In the genomic region with DNA sequence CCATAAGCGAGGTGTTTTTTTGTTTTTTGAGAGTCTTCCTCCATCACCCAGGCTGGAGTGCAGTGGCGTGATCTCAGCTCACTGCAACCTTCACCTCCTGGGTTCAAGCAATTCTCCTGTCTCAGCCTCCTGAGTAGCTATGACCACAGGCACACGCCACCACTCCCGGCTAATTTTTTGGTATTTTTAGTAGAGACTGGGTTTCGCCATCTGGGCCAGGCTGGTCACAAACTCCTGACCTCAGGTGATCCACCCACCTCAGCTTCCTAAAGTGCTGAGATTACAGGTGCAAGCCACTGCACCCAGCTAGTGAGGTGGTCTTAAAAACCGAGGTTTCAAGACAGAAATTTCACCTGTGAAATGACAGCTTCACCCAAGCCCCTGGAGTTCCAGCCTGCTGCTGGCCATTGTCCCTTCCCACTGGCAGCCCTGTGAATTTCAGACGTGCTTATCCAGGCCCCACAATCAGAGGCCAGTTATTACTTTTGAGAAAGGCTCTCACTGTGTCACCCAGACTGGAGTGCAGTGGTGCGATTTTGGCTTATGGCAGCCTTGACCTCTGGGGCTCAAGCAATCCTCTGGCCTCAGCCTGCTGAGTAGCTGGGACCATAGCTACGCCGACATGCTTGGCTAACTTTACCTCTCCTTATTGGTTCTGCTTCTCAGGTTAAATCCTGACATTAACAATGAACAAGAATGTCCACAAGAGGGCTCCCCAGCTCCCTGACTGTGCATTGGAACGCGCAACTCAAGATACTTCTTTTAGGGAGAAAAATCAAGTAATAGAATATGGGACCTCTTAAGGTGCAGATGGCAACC, we compare ENCODE assay signal across 8 cellular contexts. TPM values are rescaled to one million over a fixed set of nuclear protein-coding genes. Genes with fewer than 3 reads are reported as not detected.
A peak's percentile ranks its signal among the peaks of the same experiment; 100 is the strongest.
DNase-seq lines count a peak whose midpoint lies in the region; ATAC-seq and TF ChIP-seq lines count a peak whose summit lies in the region.

No MANE protein-coding gene starts in this region.

- DNase-seq in AG04449 (ENCODE audit: low read depth, low spot score) (no peak), GM12864 (ENCODE audit: low read depth) (no peak), NCI-H446 (lab: John Stamatoyannopoulos, UW) (peak; percentile 43 to 65), fibroblast of mammary gland (ENCODE audit: low read depth) (peak; percentile 75), osteocyte (ENCODE audit: extremely low spot score, unreplicated experiment) (no peak)
- DNase-seq in activated CD8-positive, alpha-beta T cell treated with anti-CD3 and anti-CD28 coated beads for 36 hours, result peak; percentile 74

- no peak overlapping the region for H3K4me3 Mint-ChIP-seq in activated CD8-positive, alpha-beta T cell treated with anti-CD3 and anti-CD28 coated beads for 36 hours
- H3K4me3 Mint-ChIP-seq in osteocyte (ENCODE audit: unreplicated experiment), result no peak overlapping the region

- peak; percentile 54 for ATAC-seq in activated CD8-positive, alpha-beta T cell treated with anti-CD3 and anti-CD28 coated beads for 36 hours
- ATAC-seq in HG03196 (IDR thresholded peaks at IDR 0.05; ENCODE audit: unreplicated experiment) (no peak), GM21367 (IDR thresholded peaks at IDR 0.05; ENCODE audit: unreplicated experiment) (no peak)

- H3K9me3 Mint-ChIP-seq in activated CD8-positive, alpha-beta T cell treated with anti-CD3 and anti-CD28 coated beads for 36 hours, result no peaks in the 10 kb centered on the region
- no peaks in the 10 kb centered on the region for H3K9me3 Mint-ChIP-seq in osteocyte (ENCODE audit: unreplicated experiment)

- POLR2A ChIA-PET in AG04449 (lab: Yijun Ruan, JAX), result interaction anchor here (0.8 to 2.9 kb wide), 7 partner anchors 10 to 37 kb away, joined by 3 to 11 read pairs (median 5); a partner anchor contains a TSS
- POLR2A ChIA-PET in activated CD8-positive, alpha-beta T cell treated with anti-CD3 and anti-CD28 coated beads for 36 hours (lab: Charles Lee), result interaction anchor here (0.6 to 12.6 kb wide), 19 partner anchors 10 to 644 kb away, joined by 3 to 197 read pairs (median 3); a partner anchor contains a TSS

- TF ChIP-seq CTCF in AG04449 (IDR thresholded peaks at IDR 0.05; ENCODE audit: insufficient read depth, low read length, missing control alignments) (peak; percentile 60), GM12864 (IDR thresholded peaks at IDR 0.05; ENCODE audit: low read depth, low read length, missing control alignments) (peak; percentile 63), fibroblast of mammary gland (conservative IDR thresholded peaks at IDR 0.05; ENCODE audit: control insufficient read depth, insufficient read depth, low read depth, low read length) (peak; percentile 62), osteocyte (IDR thresholded peaks at IDR 0.05) (peak; percentile 75)
- TF ChIP-seq CTCF in activated CD8-positive, alpha-beta T cell treated with anti-CD3 and anti-CD28 coated beads for 36 hours (IDR thresholded peaks at IDR 0.05), result peak; percentile 68

- no peak overlapping the region for H3K4me3 ChIP-seq in AG04449 (ENCODE audit: low read depth, low read length)
- H3K4me3 ChIP-seq in GM12864 (ENCODE audit: low read depth, low read length), result no peak overlapping the region
- H3K4me3 ChIP-seq in fibroblast of mammary gland (ENCODE audit: control insufficient read depth, low read depth, low read length), result no peak overlapping the region

- H3K4me1 Mint-ChIP-seq in activated CD8-positive, alpha-beta T cell treated with anti-CD3 and anti-CD28 coated beads for 36 hours (ENCODE audit: low read depth), result peaks cover 34% of the 10 kb centered on the region
- H3K4me1 Mint-ChIP-seq in osteocyte (ENCODE audit: unreplicated experiment), result peaks cover 30% of the 10 kb centered on the region

- no peaks in the 10 kb centered on the region for H3K27me3 Mint-ChIP-seq in activated CD8-positive, alpha-beta T cell treated with anti-CD3 and anti-CD28 coated beads for 36 hours
- H3K27me3 Mint-ChIP-seq in osteocyte (ENCODE audit: unreplicated experiment), result no peaks in the 10 kb centered on the region

- CTCF ChIA-PET in AG04449 (lab: Yijun Ruan, JAX), result interaction anchor here (0.9 to 10.1 kb wide), 13 partner anchors 8 to 298 kb away, joined by 3 to 131 read pairs (median 5); no protein-coding TSS in a partner anchor
- CTCF ChIA-PET in activated CD8-positive, alpha-beta T cell treated with anti-CD3 and anti-CD28 coated beads for 36 hours (lab: Charles Lee), result interaction anchor here (0.8 to 8.5 kb wide), 19 partner anchors 9 to 307 kb away, joined by 3 to 104 read pairs (median 4); a partner anchor contains a TSS

- H3K27ac Mint-ChIP-seq in activated CD8-positive, alpha-beta T cell treated with anti-CD3 and anti-CD28 coated beads for 36 hours, result peak overlapping the region; percentile 75
- H3K27ac Mint-ChIP-seq in osteocyte (ENCODE audit: unreplicated experiment), result peak overlapping the region; percentile 50

- intact Hi-C loops in activated CD8-positive, alpha-beta T cell treated with anti-CD3 and anti-CD28 coated beads for 36 hours (cut with micrococcal nuclease), result no loop called here

- peaks cover 70% of the 10 kb centered on the region for H3K36me3 Mint-ChIP-seq in activated CD8-positive, alpha-beta T cell treated with anti-CD3 and anti-CD28 coated beads for 36 hours (ENCODE audit: low read depth)
- H3K36me3 Mint-ChIP-seq in osteocyte (ENCODE audit: unreplicated experiment), result peaks cover 39% of the 10 kb centered on the region

RNA-seq across cellular contexts. Expression of a gene that starts 19.4 kb away (rescaled TPM):
- total RNA-seq in activated CD8-positive, alpha-beta T cell treated with anti-CD3 and anti-CD28 coated beads for 36 hours, result 1,000 to 10,000 TPM; 4,199 to 4,245 TPM
- 744 and 748 TPM in 2 replicates for total RNA-seq in osteocyte

RNA-seq across cellular contexts. Expression of a gene that starts 41.7 kb away (rescaled TPM):
- 10 to 100 TPM; 45.8 to 57.1 TPM for total RNA-seq in activated CD8-positive, alpha-beta T cell treated with anti-CD3 and anti-CD28 coated beads for 36 hours
- total RNA-seq in osteocyte, result 76.8 and 79.7 TPM in 2 replicates

Comparison
In these comparisons a context has a peak if more than half of its experiments do, and no peak if none do; other contexts are left out.
1. DNase-seq: peak in NCI-H446 (2 of 2), activated CD8-positive, alpha-beta T cell treated with anti-CD3 and anti-CD28 coated beads for 36 hours (single experiment) and fibroblast of mammary gland (single experiment); none in AG04449 (single experiment), GM12864 (single experiment) and osteocyte (single experiment).
2. Peak in every context shown above with its lines, with median percentiles within 50 percentile points of each other: CTCF ChIP-seq.